ENCODE assay signal across 8 cellular contexts in the genomic region with DNA sequence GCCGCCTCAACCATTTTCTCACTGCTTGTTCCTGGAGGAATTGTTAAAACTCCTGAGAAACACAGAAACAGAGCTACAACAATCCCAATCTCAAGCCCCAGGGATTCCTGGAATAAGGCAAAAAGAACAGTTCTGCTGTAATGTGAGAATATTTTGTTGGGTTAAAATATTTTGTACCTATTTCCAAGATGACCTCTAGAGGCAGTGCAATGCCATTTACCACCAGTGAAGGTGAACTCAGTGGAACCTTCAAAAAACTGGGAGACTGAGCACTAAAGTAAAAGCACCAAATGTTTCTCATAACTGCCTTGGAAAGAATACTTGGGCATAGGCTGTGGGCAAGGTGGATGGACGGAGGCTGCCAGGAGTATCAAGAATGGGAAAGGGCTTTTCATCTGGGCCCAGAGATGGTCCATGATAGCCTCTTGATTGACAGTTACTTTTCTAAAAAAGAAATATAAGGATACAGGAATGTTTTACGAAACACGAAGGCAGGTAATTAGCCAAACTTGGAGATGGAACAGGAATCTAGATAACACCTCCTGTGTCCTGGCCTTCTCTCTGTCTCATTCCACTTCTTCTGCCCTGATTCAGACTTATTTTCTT.
A peak's percentile ranks its signal among the peaks of the same experiment; 100 is the strongest.
DNase-seq lines count a peak whose midpoint lies in the region; ATAC-seq and TF ChIP-seq lines count a peak whose summit lies in the region.
"Had no signal": no experiment of that assay in that cellular context is flagged by ENCODE, and none has a peak within 500 bp of the region (broad histone marks: within the 10 kb centered on the region; RNA-seq: fewer than 3 reads in every experiment).

No MANE protein-coding gene starts in this region.

- DNase-seq in NCI-H69 (lab: John Stamatoyannopoulos, UW) (peak; percentile 55), epithelial cell of esophagus (ENCODE audit: low read depth) (peak; percentile 27), sciatic nerve (ENCODE audit: low spot score) (no peak)
- DNase-seq in stimulated activated naive CD8-positive, alpha-beta T cell treated with anti-CD3 and anti-CD28 coated beads, Interleukin-15, amount 100 ng/mL, for 72 hours, result no peak
- no peak for DNase-seq in activated CD4-positive, alpha-beta T cell treated with anti-CD3 and anti-CD28 coated beads, Interleukin-2, amount 50 U/mL, for 48 hours

- no peak overlapping the region for H3K4me3 Mint-ChIP-seq in stimulated activated naive CD8-positive, alpha-beta T cell treated with anti-CD3 and anti-CD28 coated beads, Interleukin-15, amount 100 ng/mL, for 72 hours

- peak; percentile 32 for ATAC-seq in sciatic nerve
- no peak for ATAC-seq in GM19351 (IDR thresholded peaks at IDR 0.05; ENCODE audit: unreplicated experiment)
- no peak for ATAC-seq in stimulated activated naive CD8-positive, alpha-beta T cell treated with anti-CD3 and anti-CD28 coated beads, Interleukin-15, amount 100 ng/mL, for 72 hours

- H3K4me1 Mint-ChIP-seq in stimulated activated naive CD8-positive, alpha-beta T cell treated with anti-CD3 and anti-CD28 coated beads, Interleukin-15, amount 100 ng/mL, for 72 hours, result no peaks in the 10 kb centered on the region

- TF ChIP-seq CTCF in GM12874 (IDR thresholded peaks at IDR 0.05; ENCODE audit: insufficient read depth, low read depth, low read length) (peak; percentile 23; the same call in 1 of the 2 replicates), epithelial cell of esophagus (IDR thresholded peaks at IDR 0.05; ENCODE audit: insufficient read depth, low read depth, low read length, missing control alignments) (peak; percentile 63)

- H3K27ac Mint-ChIP-seq in stimulated activated naive CD8-positive, alpha-beta T cell treated with anti-CD3 and anti-CD28 coated beads, Interleukin-15, amount 100 ng/mL, for 72 hours, result no peak overlapping the region

- intact Hi-C loops in sciatic nerve (cut with DNase I), result no loop called here

- H3K27me3 Mint-ChIP-seq in stimulated activated naive CD8-positive, alpha-beta T cell treated with anti-CD3 and anti-CD28 coated beads, Interleukin-15, amount 100 ng/mL, for 72 hours, result no peaks in the 10 kb centered on the region

- no peak overlapping the region for H3K4me3 ChIP-seq in epithelial cell of esophagus (ENCODE audit: low read length)
- H3K4me3 ChIP-seq: SJSA1 had no signal

- peaks cover 6 to 11% of the 10 kb centered on the region in 2 donors for H3K9me3 Mint-ChIP-seq in stimulated activated naive CD8-positive, alpha-beta T cell treated with anti-CD3 and anti-CD28 coated beads, Interleukin-15, amount 100 ng/mL, for 72 hours

Comparison
In these comparisons a context has a peak if more than half of its experiments do, and no peak if none do; other contexts are left out.
1. DNase-seq: peak in NCI-H69 (single experiment) and epithelial cell of esophagus (single experiment); none in sciatic nerve (single experiment), stimulated activated naive CD8-positive, alpha-beta T cell treated with anti-CD3 and anti-CD28 coated beads, Interleukin-15, amount 100 ng/mL, for 72 hours (0 of 2) and activated CD4-positive, alpha-beta T cell treated with anti-CD3 and anti-CD28 coated beads, Interleukin-2, amount 50 U/mL, for 48 hours (0 of 2).